9 cellular contexts compared by ENCODE assay signal in the genomic region with DNA sequence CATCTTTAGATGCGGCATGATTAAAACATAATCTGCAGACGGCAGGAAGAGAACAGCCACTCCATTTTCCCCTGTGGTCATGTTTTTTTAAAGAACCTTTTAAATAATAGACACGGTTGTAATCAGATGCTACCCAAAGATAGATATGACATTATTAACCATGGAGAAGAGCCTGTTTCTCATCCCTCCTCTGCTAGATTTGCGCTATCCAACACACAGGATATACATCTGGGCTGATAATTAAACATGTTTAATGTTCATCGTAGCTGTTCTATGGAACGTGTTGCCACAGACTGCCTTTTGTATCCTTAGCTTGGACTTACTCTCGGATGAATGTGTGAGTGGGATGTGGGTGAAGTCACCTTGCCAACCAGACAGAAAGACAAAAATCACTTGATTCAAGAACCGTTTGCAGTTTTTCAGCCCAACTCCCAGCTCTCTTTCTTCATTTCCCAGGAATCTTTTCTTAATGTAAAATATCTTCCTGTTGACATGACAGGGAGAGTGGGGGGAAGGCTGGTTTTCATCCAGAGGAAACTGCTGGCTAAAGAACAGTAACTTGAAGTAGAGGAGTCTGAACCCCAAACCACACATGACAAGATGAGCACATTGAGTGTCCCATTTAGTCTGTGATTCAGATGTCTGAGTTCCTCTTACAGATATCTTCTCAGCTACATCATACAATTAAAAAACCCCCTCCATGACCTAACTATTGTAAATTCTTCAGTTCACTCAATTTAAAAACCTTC.
DNase-seq lines count a peak whose midpoint lies in the region; ATAC-seq and TF ChIP-seq lines count a peak whose summit lies in the region.
"Had no signal": no experiment of that assay in that cellular context is flagged by ENCODE, and none has a peak within 500 bp of the region (broad histone marks: within the 10 kb centered on the region; RNA-seq: fewer than 3 reads in every experiment).

No MANE protein-coding gene starts in this region.

- H3K36me3 ChIP-seq in HUES64 (ENCODE audit: insufficient read depth, low read length) (no peaks in the 10 kb centered on the region), colonic mucosa (no peaks in the 10 kb centered on the region), mesodermal cell (ENCODE audit: control insufficient read depth, insufficient read depth, low read length) (no peaks in the 10 kb centered on the region), upper lobe of right lung (no peaks in the 10 kb centered on the region)
- H3K36me3 ChIP-seq in naive thymus-derived CD4-positive, alpha-beta T cell (ENCODE audit: control insufficient read depth in 2 of 3, insufficient read depth in 3 of 3, low read length in 3 of 3): no peaks in the 10 kb centered on the region

- intact Hi-C loops in colonic mucosa (cut with DNase I): no loop called here
- intact Hi-C loops in upper lobe of right lung (cut with DNase I): no loop called here
- intact Hi-C loops in naive thymus-derived CD4-positive, alpha-beta T cell (cut with micrococcal nuclease): no loop called here
- intact Hi-C loops in Calu3 (cut with micrococcal nuclease; ENCODE audit: unreplicated experiment): no loop called here

- BruUV-seq in Calu3 (replicated peaks; lab: Mats Ljungman, UMichigan): no TSS peak

- DNase-seq in colonic mucosa (no peak), upper lobe of right lung (no peak), Calu3 (no peak)
- no peak for DNase-seq in naive thymus-derived CD4-positive, alpha-beta T cell
- DNase-seq: Kasumi-1 had no signal

- no peak for TF ChIP-seq CTCF in colonic mucosa (IDR thresholded peaks at IDR 0.05)
- TF ChIP-seq CTCF in upper lobe of right lung (IDR thresholded peaks at IDR 0.05): no peak
- no peak for TF ChIP-seq CTCF in Calu3 (IDR thresholded peaks at IDR 0.05; ENCODE audit: unreplicated experiment)

- WGBS in HUES64: 94% methylated on average over 7 of the region's 8 CpGs
- WGBS in mesodermal cell (ENCODE audit: insufficient coverage in 2 of 2), 2 experiments: 78 to 96% methylated on average over 2 to 4 of the region's 8 CpGs

- peaks cover 4 to 26% (median 8%) of the 10 kb centered on the region in 5 donors for H3K27me3 Mint-ChIP-seq in naive thymus-derived CD4-positive, alpha-beta T cell
- no peaks in the 10 kb centered on the region for H3K27me3 Mint-ChIP-seq in Calu3 (ENCODE audit: unreplicated experiment)

- H3K4me1 Mint-ChIP-seq in naive thymus-derived CD4-positive, alpha-beta T cell: no peaks in the 10 kb centered on the region
- H3K4me1 Mint-ChIP-seq in Calu3 (ENCODE audit: low read depth, unreplicated experiment): peaks cover 27% of the 10 kb centered on the region

- no peak for ATAC-seq in upper lobe of right lung
- no peak for ATAC-seq in naive thymus-derived CD4-positive, alpha-beta T cell
- no peak for ATAC-seq in GM19452 (IDR thresholded peaks at IDR 0.05; ENCODE audit: unreplicated experiment)

- H3K9me3 ChIP-seq in HUES64 (ENCODE audit: insufficient read depth, low read depth, low read length) (no peaks in the 10 kb centered on the region), colonic mucosa (no peaks in the 10 kb centered on the region), mesodermal cell (ENCODE audit: control insufficient read depth, low read length) (peaks cover 3% of the 10 kb centered on the region), upper lobe of right lung (no peaks in the 10 kb centered on the region)
- H3K9me3 ChIP-seq in naive thymus-derived CD4-positive, alpha-beta T cell (ENCODE audit: control insufficient read depth in 2 of 3, low read length in 3 of 3): no peaks in the 10 kb centered on the region

- CTCF ChIA-PET in naive thymus-derived CD4-positive, alpha-beta T cell (lab: Charles Lee): no interaction called here
- CTCF ChIA-PET in Calu3 (lab: Charles Lee): interaction anchor here (0.6 to 0.7 kb wide), 2 partner anchors 12 to 164 kb away, joined by 4 read pairs; no protein-coding TSS in a partner anchor

- H3K27me3 ChIP-seq in HUES64 (ENCODE audit: insufficient read depth, low read length): no peaks in the 10 kb centered on the region
- H3K27me3 ChIP-seq in colonic mucosa: no peaks in the 10 kb centered on the region
- H3K27me3 ChIP-seq in upper lobe of right lung: no peaks in the 10 kb centered on the region
- H3K27me3 ChIP-seq in naive thymus-derived CD4-positive, alpha-beta T cell (ENCODE audit: control insufficient read depth in 2 of 2, insufficient read depth in 2 of 2, low read length in 2 of 2): no peaks in the 10 kb centered on the region

- peaks cover 0 to 4% (median 0%) of the 10 kb centered on the region in 5 donors for H3K36me3 Mint-ChIP-seq in naive thymus-derived CD4-positive, alpha-beta T cell
- no peaks in the 10 kb centered on the region for H3K36me3 Mint-ChIP-seq in Calu3 (ENCODE audit: insufficient read depth, unreplicated experiment)

- H3K4me1 ChIP-seq in HUES64 (ENCODE audit: insufficient read depth, low read length) (peaks cover 62% of the 10 kb centered on the region), colonic mucosa (no peaks in the 10 kb centered on the region), mesodermal cell (ENCODE audit: control insufficient read depth, insufficient read depth, low read length, poor library complexity, severe bottlenecking) (peaks cover 65% of the 10 kb centered on the region), upper lobe of right lung (peaks cover 25% of the 10 kb centered on the region)
- no peaks in the 10 kb centered on the region for H3K4me1 ChIP-seq in naive thymus-derived CD4-positive, alpha-beta T cell (ENCODE audit: control insufficient read depth in 2 of 2, insufficient read depth in 2 of 2, low read length in 2 of 2)

- no peak overlapping the region for H3K27ac Mint-ChIP-seq in naive thymus-derived CD4-positive, alpha-beta T cell
- H3K27ac Mint-ChIP-seq in Calu3 (ENCODE audit: unreplicated experiment): no peak overlapping the region

- H3K27ac ChIP-seq in HUES64 (ENCODE audit: low read depth, low read length) (peak overlapping the region; percentile 87), colonic mucosa (peak overlapping the region; percentile 44), mesodermal cell (ENCODE audit: low read depth, low read length, severe bottlenecking) (peak overlapping the region; percentile 93), upper lobe of right lung (peak overlapping the region; percentile 79)
- H3K27ac ChIP-seq in naive thymus-derived CD4-positive, alpha-beta T cell (ENCODE audit: low read depth, low read length): no peak overlapping the region
- H3K27ac ChIP-seq: VCaP had no signal

- H3K9me3 Mint-ChIP-seq in naive thymus-derived CD4-positive, alpha-beta T cell: peaks cover 0 to 4% (median 0%) of the 10 kb centered on the region in 11 donors
- no peaks in the 10 kb centered on the region for H3K9me3 Mint-ChIP-seq in Calu3 (ENCODE audit: low read depth, unreplicated experiment)

- H3K9ac ChIP-seq in HUES64 (ENCODE audit: low read depth, low read length) (peak overlapping the region; percentile 49; the same call in 1 of the 2 replicates), colonic mucosa (ENCODE audit: low read depth in 2 of 2, low read length in 2 of 2) (no peak overlapping the region)

- no peak overlapping the region for H3K4me3 Mint-ChIP-seq in naive thymus-derived CD4-positive, alpha-beta T cell
- no peak overlapping the region for H3K4me3 Mint-ChIP-seq in Calu3 (ENCODE audit: low read depth, unreplicated experiment)

- POLR2A ChIA-PET in naive thymus-derived CD4-positive, alpha-beta T cell (lab: Charles Lee): no interaction called here

- H3K4me3 ChIP-seq in HUES64 (ENCODE audit: low read length) (no peak overlapping the region), colonic mucosa (no peak overlapping the region), mesodermal cell (ENCODE audit: extremely low read depth, insufficient read depth, low read length, poor library complexity, severe bottlenecking) (no peak overlapping the region), upper lobe of right lung (no peak overlapping the region)
- no peak overlapping the region for H3K4me3 ChIP-seq in naive thymus-derived CD4-positive, alpha-beta T cell (ENCODE audit: low read length)
